ENCODE assay signal across 11 cellular contexts in the genomic region with DNA sequence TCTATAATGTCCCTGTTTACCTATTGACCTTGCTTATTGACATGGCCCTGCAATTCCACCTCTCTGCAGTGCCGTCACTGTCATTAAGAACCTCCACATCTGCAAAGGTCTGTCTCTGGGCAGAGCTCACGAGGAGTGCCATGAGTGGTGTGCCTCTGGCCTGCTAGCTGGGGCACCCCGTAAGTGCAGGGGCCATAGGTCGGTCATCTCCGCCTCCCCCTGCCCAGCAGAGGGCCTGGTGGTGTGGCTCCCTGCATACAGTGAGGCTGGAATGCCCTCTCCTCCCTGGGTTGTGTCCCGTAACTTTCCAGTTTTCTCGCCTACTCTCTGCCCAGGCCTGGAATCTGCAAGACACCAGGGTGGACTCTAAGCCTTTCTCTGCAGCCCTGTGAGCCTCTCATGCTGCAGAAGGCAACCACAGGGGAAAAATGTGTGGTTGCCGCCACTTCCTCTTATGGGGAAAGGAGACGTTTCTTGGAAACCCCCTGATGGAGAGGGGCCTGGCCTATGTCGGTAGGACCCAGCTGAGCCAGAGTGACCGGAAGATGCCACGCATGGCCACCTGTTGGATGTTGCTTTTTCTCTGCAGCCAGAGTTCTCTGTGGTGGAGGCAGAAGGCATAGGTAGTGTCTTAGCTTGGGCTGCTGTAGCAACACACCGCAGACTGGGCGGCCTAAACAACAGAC. TPM values are rescaled to one million over a fixed set of nuclear protein-coding genes. Genes with fewer than 3 reads are reported as not detected.
DNase-seq lines count a peak whose midpoint lies in the region; ATAC-seq, FAIRE-seq and TF ChIP-seq lines count a peak whose summit lies in the region.
"Had no signal": no experiment of that assay in that cellular context is flagged by ENCODE, and none has a peak within 500 bp of the region (broad histone marks: within the 10 kb centered on the region; RNA-seq: fewer than 3 reads in every experiment).

No MANE protein-coding gene starts in this region.

- H3K9me3 Mint-ChIP-seq in activated T-helper 17 cell treated with anti-CD3 and anti-CD28 coated beads, Interleukin-2, amount 50 U/mL, for 72 hours: no peaks in the 10 kb centered on the region
- no peaks in the 10 kb centered on the region for H3K9me3 Mint-ChIP-seq in Caco-2 (ENCODE audit: unreplicated experiment)

- no TSS peak for BruUV-seq in Caco-2 (replicated peaks; lab: Mats Ljungman, UMichigan)

- H3K36me3 Mint-ChIP-seq in activated T-helper 17 cell treated with anti-CD3 and anti-CD28 coated beads, Interleukin-2, amount 50 U/mL, for 72 hours (ENCODE audit: low read depth): peaks cover 23% of the 10 kb centered on the region
- H3K36me3 Mint-ChIP-seq in Caco-2 (ENCODE audit: insufficient read depth, unreplicated experiment): no peaks in the 10 kb centered on the region

- H3K4me3 ChIP-seq in HL-60 (replicated peaks; ENCODE audit: insufficient read depth, low read length): no peak overlapping the region
- H3K4me3 ChIP-seq in Caco-2 (ENCODE audit: low read depth, low read length): no peak overlapping the region
- H3K4me3 ChIP-seq: cardiac muscle cell, pancreas had no signal

- H3K27ac Mint-ChIP-seq in activated T-helper 17 cell treated with anti-CD3 and anti-CD28 coated beads, Interleukin-2, amount 50 U/mL, for 72 hours: peak overlapping the region; percentile 86
- no peak overlapping the region for H3K27ac Mint-ChIP-seq in Caco-2 (ENCODE audit: unreplicated experiment)

- FAIRE-seq in HTR-8/SVneo (lab: Jason Lieb, UNC): no peak
- FAIRE-seq: pancreas had no signal

- no peaks in the 10 kb centered on the region for H3K4me1 ChIP-seq in Caco-2
- H3K4me1 ChIP-seq: pancreas had no signal

- intact Hi-C loops in Caco-2 (cut with micrococcal nuclease; ENCODE audit: unreplicated experiment): no loop called here

- POLR2A ChIA-PET in Caco-2 (lab: Charles Lee): no interaction called here

- H3K36me3 ChIP-seq in Caco-2 (ENCODE audit: control insufficient read depth, insufficient read depth, low read length): no peaks in the 10 kb centered on the region; the same call in 1 of the 2 replicates
- H3K36me3 ChIP-seq: cardiac muscle cell, pancreas had no signal

- peaks cover 39% of the 10 kb centered on the region for H3K4me1 Mint-ChIP-seq in activated T-helper 17 cell treated with anti-CD3 and anti-CD28 coated beads, Interleukin-2, amount 50 U/mL, for 72 hours
- no peaks in the 10 kb centered on the region for H3K4me1 Mint-ChIP-seq in Caco-2 (ENCODE audit: low read depth, unreplicated experiment)

- DNase-seq in HL-60 (ENCODE audit: low read depth in 1 of 2, low spot score in 1 of 2) (peak; percentile 83 to 92), T1000 (lab: John Stamatoyannopoulos, UW) (no peak), Caco-2 (no peak), HTR-8/SVneo (ENCODE audit: insufficient read length, low spot score) (no peak)
- DNase-seq in stimulated activated CD8-positive, alpha-beta memory T cell treated with anti-CD3 and anti-CD28 coated beads, Interleukin-4, amount 100 ng/mL, for 48 hours: peak; percentile 71

- peak; percentile 33 for TF ChIP-seq POLR2A in GM15510 (IDR thresholded peaks at IDR 0.05; ENCODE audit: borderline replicate concordance, extremely low read depth, insufficient read length)

- no peak for TF ChIP-seq CTCF in HL-60 (IDR thresholded peaks at IDR 0.05; ENCODE audit: insufficient read depth, low read length)
- peak in 1 of 2 experiments; percentile 20 for TF ChIP-seq CTCF in Caco-2 (IDR thresholded peaks at IDR 0.05; ENCODE audit: insufficient read depth in 1 of 2, low read depth in 1 of 2, low read length in 1 of 2, severe bottlenecking in 1 of 2, unreplicated experiment in 1 of 2)

- no peaks in the 10 kb centered on the region; the same call in 1 of the 2 replicates for H3K9me3 ChIP-seq in Caco-2
- H3K9me3 ChIP-seq: pancreas had no signal

- peak overlapping the region; percentile 85 for H3K27ac ChIP-seq in HL-60 (replicated peaks)
- H3K27ac ChIP-seq: cardiac muscle cell, pancreas had no signal

- H3K27me3 ChIP-seq in HL-60 (ENCODE audit: insufficient read depth, poor library complexity, severe bottlenecking) (no peaks in the 10 kb centered on the region), Caco-2 (replicated peaks; ENCODE audit: control insufficient read depth, insufficient read depth, low read length) (no peaks in the 10 kb centered on the region)
- H3K27me3 ChIP-seq: cardiac muscle cell, pancreas had no signal

- no peaks in the 10 kb centered on the region for H3K27me3 Mint-ChIP-seq in activated T-helper 17 cell treated with anti-CD3 and anti-CD28 coated beads, Interleukin-2, amount 50 U/mL, for 72 hours
- peaks cover under 1% of the 10 kb centered on the region for H3K27me3 Mint-ChIP-seq in Caco-2 (ENCODE audit: insufficient read depth, unreplicated experiment)

- peak; percentile 61 for ATAC-seq in GM21515 (IDR thresholded peaks at IDR 0.05; ENCODE audit: unreplicated experiment)
- ATAC-seq in activated T-helper 17 cell treated with anti-CD3 and anti-CD28 coated beads, Interleukin-2, amount 50 U/mL, for 72 hours (replicated peaks): peak; percentile 42

- CTCF ChIA-PET in Caco-2 (lab: Charles Lee): interaction anchor here (2.2 kb wide), 1 partner anchor 123 kb away, joined by 8 read pairs; no protein-coding TSS in a partner anchor

- H3K4me3 Mint-ChIP-seq in activated T-helper 17 cell treated with anti-CD3 and anti-CD28 coated beads, Interleukin-2, amount 50 U/mL, for 72 hours: peak overlapping the region; percentile 77
- no peak overlapping the region for H3K4me3 Mint-ChIP-seq in Caco-2 (ENCODE audit: unreplicated experiment)

RNA-seq across cellular contexts. Expression of gene SNX20, which starts 2.7 kb away (rescaled TPM):
- 10 to 100 TPM; 53.9 to 96.9 TPM for total RNA-seq in activated T-helper 17 cell treated with anti-CD3 and anti-CD28 coated beads, Interleukin-2, amount 50 U/mL, for 72 hours
- not detected in 2 replicates for total RNA-seq in Caco-2 (2022)
- total RNA-seq: cardiac muscle cell, HT1080 had no signal

RNA-seq across cellular contexts. Expression of gene NOD2, which starts 9.6 kb away (rescaled TPM):
- total RNA-seq in activated T-helper 17 cell treated with anti-CD3 and anti-CD28 coated beads, Interleukin-2, amount 50 U/mL, for 72 hours: 10 to 100 TPM in 1 of 2 donors, 1 to 10 TPM in 1; 7.6 to 28.4 TPM
- 0.23 and 0.51 TPM in 2 replicates for total RNA-seq in Caco-2 (2022)
- total RNA-seq: cardiac muscle cell, HT1080 had no signal

RNA-seq across cellular contexts. Expression of gene CYLD, which starts 58.1 kb away (rescaled TPM):
- total RNA-seq in activated T-helper 17 cell treated with anti-CD3 and anti-CD28 coated beads, Interleukin-2, amount 50 U/mL, for 72 hours: 100 to 1,000 TPM; 112 to 130 TPM
- 9.8 and 13.1 TPM in 2 replicates for total RNA-seq in Caco-2 (2022)

Comparison
In these comparisons a context has a peak if more than half of its experiments do, and no peak if none do; other contexts are left out.
1. DNase-seq: peak in HL-60 (2 of 2) and stimulated activated CD8-positive, alpha-beta memory T cell treated with anti-CD3 and anti-CD28 coated beads, Interleukin-4, amount 100 ng/mL, for 48 hours (single experiment); none in T1000 (single experiment), Caco-2 (0 of 2) and HTR-8/SVneo (single experiment).
2. RNA of gene SNX20, which starts 2.7 kb away (total RNA-seq): 53.9 to 96.9 TPM in activated T-helper 17 cell treated with anti-CD3 and anti-CD28 coated beads, Interleukin-2, amount 50 U/mL, for 72 hours; not detected in Caco-2; every median in the first group is over 10 times any median in the second.